In the genomic region with DNA sequence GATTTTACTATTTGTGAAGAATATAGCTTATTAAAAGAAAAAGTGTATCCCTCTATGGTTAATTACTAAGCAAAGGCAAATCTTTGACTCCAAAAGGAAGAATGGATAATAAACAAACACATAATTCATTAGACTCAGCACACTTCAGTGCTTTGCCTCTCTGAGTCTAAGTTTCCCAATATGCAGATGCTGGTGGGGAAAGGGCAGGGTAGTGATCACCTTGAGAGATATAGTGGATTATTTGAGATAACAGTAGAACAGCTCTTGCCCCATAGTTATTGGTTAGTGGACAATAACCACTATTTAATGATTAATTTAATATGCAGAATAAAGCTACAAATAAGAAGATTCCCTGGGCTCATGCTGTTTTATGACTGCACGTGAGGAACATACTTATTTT, we compare ENCODE assay signal across 28 cellular contexts.
"Had no signal": no experiment of that assay in that cellular context is flagged by ENCODE, and none has a peak within 500 bp of the region (broad histone marks: within the 10 kb centered on the region; RNA-seq: fewer than 3 reads in every experiment).

No MANE protein-coding gene starts in this region.

- H3K4me1 Mint-ChIP-seq: immature natural killer cell; naive B cell; natural killer cell; stimulated activated naive B cell treated with anti-CD40 and anti-IgM and Interleukin-4, amounts not matched to agents 10 μg/mL and 1 μg/mL and 100 μg/mL, for 72 hours had no signal

- H3K4me3 ChIP-seq: left lung, lung, neural progenitor cell, ovary, right atrium auricular region, right lobe of liver, suprapubic skin, thoracic aorta, tibial artery, upper lobe of right lung had no signal

- H3K4me3 Mint-ChIP-seq: immature natural killer cell; mesothelial cell of epicardium; naive B cell; natural killer cell; nephron progenitor cell; neural progenitor cell; stimulated activated naive B cell treated with anti-CD40 and anti-IgM and Interleukin-4, amounts not matched to agents 10 μg/mL and 1 μg/mL and 100 μg/mL, for 72 hours had no signal

- H3K27me3 ChIP-seq: left lung, neural progenitor cell, neutrophil, ovary, right atrium auricular region, right lobe of liver, suprapubic skin, tibial artery, upper lobe of right lung had no signal

- H3K4me2 ChIP-seq: neural progenitor cell had no signal

- ATAC-seq: left colon; left lung; natural killer cell; right lobe of liver; stimulated activated naive B cell treated with anti-CD40 and anti-IgM and Interleukin-4, amounts not matched to agents 10 μg/mL and 1 μg/mL and 100 μg/mL, for 72 hours; stimulated activated naive CD8-positive, alpha-beta T cell treated with anti-CD3 and anti-CD28 coated beads, Interleukin-15, Interleukin-2, amounts not matched to agents 100 U/mL and 50 U/mL, for 24 hours; upper lobe of right lung had no signal

- H3K27ac ChIP-seq: left lung, neural progenitor cell, neutrophil, ovary, right lobe of liver, suprapubic skin, thoracic aorta, tibial artery, upper lobe of right lung had no signal

- H3K9me3 ChIP-seq: left lung, neutrophil, ovary, right atrium auricular region, right lobe of liver, suprapubic skin, thoracic aorta, tibial artery, upper lobe of right lung had no signal

- H2AFZ ChIP-seq: neural progenitor cell had no signal

- H3K36me3 Mint-ChIP-seq: immature natural killer cell; mesothelial cell of epicardium; naive B cell; natural killer cell; neural progenitor cell; stimulated activated naive B cell treated with anti-CD40 and anti-IgM and Interleukin-4, amounts not matched to agents 10 μg/mL and 1 μg/mL and 100 μg/mL, for 72 hours had no signal

- H3K4me1 ChIP-seq: neural progenitor cell, right atrium auricular region, right lobe of liver, upper lobe of right lung had no signal

- DNase-seq: hypothalamus; immature natural killer cell; kidney; left colon; left lung; mesendoderm; naive B cell; natural killer cell; nephron progenitor cell; occipital lobe; ovary; right lobe of liver; stimulated activated CD4-positive, alpha-beta T cell treated with anti-CD3 and anti-CD28 coated beads, Interleukin-12 subunit alpha, Interleukin-12 subunit beta, amount 100 ng/mL, for 4 hours; stimulated activated CD4-positive, alpha-beta T cell treated with anti-CD3 and anti-CD28 coated beads, Interleukin-15, amount 100 ng/mL, for 24 hours; stimulated activated CD4-positive, alpha-beta T cell treated with anti-CD3 and anti-CD28 coated beads, Interleukin-2, amount 100 ng/mL, for 24 hours; stimulated activated CD4-positive, alpha-beta T cell treated with anti-CD3 and anti-CD28 coated beads, Interleukin-4, amount 100 ng/mL, for 1 hour; stimulated activated naive B cell treated with anti-CD40 and anti-IgM and Interleukin-4, amounts not matched to agents 10 μg/mL and 1 μg/mL and 100 μg/mL, for 72 hours; stimulated activated naive CD8-positive, alpha-beta T cell treated with anti-CD3 and anti-CD28 coated beads, Interleukin-15, Interleukin-2, amounts not matched to agents 100 U/mL and 50 U/mL, for 24 hours; tibial artery; upper lobe of right lung had no signal

- H3K27ac Mint-ChIP-seq: immature natural killer cell; mesothelial cell of epicardium; naive B cell; natural killer cell; nephron progenitor cell; neural progenitor cell; progenitor cell of endocrine pancreas; stimulated activated naive B cell treated with anti-CD40 and anti-IgM and Interleukin-4, amounts not matched to agents 10 μg/mL and 1 μg/mL and 100 μg/mL, for 72 hours had no signal

- H3K27me3 Mint-ChIP-seq: naive B cell; stimulated activated naive B cell treated with anti-CD40 and anti-IgM and Interleukin-4, amounts not matched to agents 10 μg/mL and 1 μg/mL and 100 μg/mL, for 72 hours had no signal

- H3K9me3 Mint-ChIP-seq: naive B cell; nephron progenitor cell; neural progenitor cell; stimulated activated naive B cell treated with anti-CD40 and anti-IgM and Interleukin-4, amounts not matched to agents 10 μg/mL and 1 μg/mL and 100 μg/mL, for 72 hours had no signal

- H3K36me3 ChIP-seq: left lung, neural progenitor cell, neutrophil, ovary, right atrium auricular region, right lobe of liver, suprapubic skin, thoracic aorta, tibial artery, upper lobe of right lung had no signal
